Comparison of ENCODE assay signal across 20 cellular contexts in genomic region chr1:76068953-76069561, GRCh38. TPM values are rescaled to one million over a fixed set of nuclear protein-coding genes. Genes with fewer than 3 reads are reported as not detected.
DNase-seq lines count a peak whose midpoint lies in the region; ATAC-seq, FAIRE-seq and TF ChIP-seq lines count a peak whose summit lies in the region.
"Had no signal": no experiment of that assay in that cellular context is flagged by ENCODE, and none has a peak within 500 bp of the region (broad histone marks: within the 10 kb centered on the region; RNA-seq: fewer than 3 reads in every experiment).

No MANE protein-coding gene starts in this region.

- no peaks in the 10 kb centered on the region for H3K9me2 ChIP-seq in PC-3 (replicated peaks; ENCODE audit: low read length)

- H3K4me2 ChIP-seq in PC-3 (ENCODE audit: low read length) (peak overlapping the region; percentile 34), HepG2 (ENCODE audit: low read depth, low read length) (no peak overlapping the region)

- WGBS in HepG2 (ENCODE audit: low lambda C conversion rate), result 0% methylated on average over 3 of the region's 3 CpGs

- no peak for TF ChIP-seq CTCF in left ventricle myocardium inferior (IDR thresholded peaks at IDR 0.05; ENCODE audit: borderline replicate concordance)
- TF ChIP-seq CTCF in PC-3 (conservative IDR thresholded peaks at IDR 0.05; ENCODE audit: low read depth, low read length), result no peak
- TF ChIP-seq CTCF in left lung (IDR thresholded peaks at IDR 0.05), result no peak
- no peak for TF ChIP-seq CTCF in HepG2 (CRISPR knock-in tag; IDR thresholded peaks at IDR 0.05)

- no peak for TF ChIP-seq POLR2A in HepG2 (IDR thresholded peaks at IDR 0.05; ENCODE audit: insufficient read depth in 1 of 2, low read depth in 2 of 2, low read length in 2 of 2)

- no peak for FAIRE-seq in HepG2 (lab: Jason Lieb, UNC)

- no peaks in the 10 kb centered on the region for H3F3A ChIP-seq in PC-3 (ENCODE audit: low read length, unreplicated experiment)

- TF ChIP-seq RAD21 in HepG2 (CRISPR knock-in tag; IDR thresholded peaks at IDR 0.05), result no peak

- H2AFZ ChIP-seq in PC-3 (ENCODE audit: low read length), result no peak overlapping the region
- no peak overlapping the region for H2AFZ ChIP-seq in HepG2 (ENCODE audit: low read length)

- no peak for DNase-seq in left ventricle myocardium inferior
- no peak for DNase-seq in Right ventricle myocardium superior
- DNase-seq in PC-3, result peak; percentile 55
- DNase-seq in left lung, result no peak
- DNase-seq in HepG2 (ENCODE audit: low spot score), result no peak
- no peak for DNase-seq in activated effector memory CD4-positive, alpha-beta T cell treated with anti-CD3 and anti-CD28 coated beads, Interleukin-2, amount 50 U/mL, for 16 hours
- DNase-seq: activated CD4-positive, alpha-beta T cell treated with anti-CD3 and anti-CD28 coated beads, Interleukin-2, amount 50 U/mL, for 48 hours; activated T-cell treated with anti-CD3 and anti-CD28 coated beads, Interleukin-2, amount 50 U/mL, for 24 hours; body of pancreas; CD8-positive, alpha-beta T cell; natural killer cell; NCI-H187 treated with DMSO at 0.1 percent for 48 hours; psoas muscle; RPMI8226; stimulated activated naive B cell treated with anti-CD40 and anti-IgM and Interleukin-4, amounts not matched to agents 10 μg/mL and 1 μg/mL and 100 μg/mL, for 72 hours; upper lobe of right lung had no signal

- CTCF ChIA-PET in PC-3 (lab: Charles Lee), result no interaction called here
- CTCF ChIA-PET in HepG2 (lab: Yijun Ruan, JAX; ENCODE audit: low intra/inter-chr PET ratio, low total read pairs), result no interaction called here

- intact Hi-C loops in left ventricle myocardium inferior (cut with micrococcal nuclease), result no loop called here
- intact Hi-C loops in Right ventricle myocardium superior (cut with DNase I), result no loop called here
- intact Hi-C loops in PC-3 (cut with micrococcal nuclease), result no loop called here
- intact Hi-C loops in left lung (cut with DNase I), result no loop called here
- intact Hi-C loops in HepG2 (cut with micrococcal nuclease; ENCODE audit: unreplicated experiment), result no loop called here

- ATAC-seq in Right ventricle myocardium superior (ENCODE audit: poor library complexity) (no peak), PC-3 (peak; percentile 53; the same call in 1 of the 2 replicates), left lung (peak; percentile 14), HepG2 (no peak), GM21619 (IDR thresholded peaks at IDR 0.05; ENCODE audit: unreplicated experiment) (no peak), HG03139 (IDR thresholded peaks at IDR 0.05; ENCODE audit: unreplicated experiment) (no peak)
- ATAC-seq: body of pancreas; CD8-positive, alpha-beta T cell; gastroesophageal sphincter; natural killer cell; psoas muscle; stimulated activated naive B cell treated with anti-CD40 and anti-IgM and Interleukin-4, amounts not matched to agents 10 μg/mL and 1 μg/mL and 100 μg/mL, for 72 hours; upper lobe of right lung had no signal

- POLR2A ChIA-PET in PC-3 (lab: Charles Lee; ENCODE audit: unreplicated experiment) (no interaction called here), HepG2 (lab: Yijun Ruan, JAX) (no interaction called here)

- no peaks in the 10 kb centered on the region for H3K9me3 ChIP-seq in left ventricle myocardium inferior (replicated peaks)
- H3K9me3 ChIP-seq in PC-3 (ENCODE audit: low read length), result no peaks in the 10 kb centered on the region
- no peaks in the 10 kb centered on the region for H3K9me3 ChIP-seq in left lung
- no peaks in the 10 kb centered on the region for H3K9me3 ChIP-seq in HepG2 (ENCODE audit: low read length)
- H3K9me3 ChIP-seq: body of pancreas, gastroesophageal sphincter, psoas muscle, upper lobe of right lung had no signal

- H3K27ac ChIP-seq in left ventricle myocardium inferior (replicated peaks) (peak overlapping the region; percentile 64), PC-3 (ENCODE audit: low read length) (peak overlapping the region; percentile 24; the same call in 1 of the 2 replicates), left lung (peak overlapping the region in 1 of 2 donors; percentile 18), HepG2 (ENCODE audit: extremely low read length, insufficient read depth, low read length) (no peak overlapping the region)
- H3K27ac ChIP-seq: body of pancreas, coronary artery, psoas muscle, upper lobe of right lung had no signal

- H3K9ac ChIP-seq in PC-3 (ENCODE audit: low read length) (no peak overlapping the region), HepG2 (ENCODE audit: insufficient read depth, low read depth, low read length) (no peak overlapping the region)

- no peaks in the 10 kb centered on the region for H3K36me3 ChIP-seq in left ventricle myocardium inferior
- no peaks in the 10 kb centered on the region for H3K36me3 ChIP-seq in PC-3 (ENCODE audit: low read depth, low read length)
- H3K36me3 ChIP-seq in left lung, result no peaks in the 10 kb centered on the region
- no peaks in the 10 kb centered on the region for H3K36me3 ChIP-seq in HepG2 (replicated peaks in 1 of 2; ENCODE audit: control insufficient read depth in 1 of 2, insufficient read depth in 2 of 2, low read length in 2 of 2)
- H3K36me3 ChIP-seq: gastroesophageal sphincter, upper lobe of right lung had no signal

- TF ChIP-seq EP300 in HepG2 (IDR thresholded peaks at IDR 0.05; ENCODE audit: low read depth in 2 of 2, low read length in 2 of 2) (no peak), HepG2 (CRISPR knock-in tag; IDR thresholded peaks at IDR 0.05; ENCODE audit: borderline replicate concordance) (no peak)

- H4K20me1 ChIP-seq in PC-3 (ENCODE audit: low read length), result no peaks in the 10 kb centered on the region
- no peaks in the 10 kb centered on the region for H4K20me1 ChIP-seq in HepG2 (ENCODE audit: insufficient read depth, low read length)

- no peak overlapping the region for H3K4me3 ChIP-seq in left ventricle myocardium inferior
- H3K4me3 ChIP-seq in PC-3 (ENCODE audit: low read length), result no peak overlapping the region
- no peak overlapping the region for H3K4me3 ChIP-seq in left lung
- H3K4me3 ChIP-seq in HepG2 (replicated peaks in 1 of 3; ENCODE audit: insufficient read depth in 1 of 3, low read depth in 2 of 3, low read length in 3 of 3), result no peak overlapping the region
- H3K4me3 ChIP-seq: body of pancreas, coronary artery, gastroesophageal sphincter, psoas muscle, upper lobe of right lung had no signal

- in situ Hi-C loops in HepG2 (cut with HindIII; ENCODE audit: extremely low pct_ligation_motif_present, low pct_unique_long_range_greater_than_20kb), result no loop called here

- H3K27me3 ChIP-seq in left ventricle myocardium inferior (ENCODE audit: low read depth), result no peaks in the 10 kb centered on the region
- no peaks in the 10 kb centered on the region for H3K27me3 ChIP-seq in PC-3 (ENCODE audit: low read length)
- no peaks in the 10 kb centered on the region for H3K27me3 ChIP-seq in left lung
- peaks cover 0 to 12% of the 10 kb centered on the region in 2 experiments; a peak in 3 of 5 replicates for H3K27me3 ChIP-seq in HepG2 (ENCODE audit: control insufficient read depth in 1 of 2, insufficient read depth in 2 of 2, low read length in 2 of 2)
- H3K27me3 ChIP-seq: body of pancreas, gastroesophageal sphincter, upper lobe of right lung had no signal

- H3K79me2 ChIP-seq in PC-3 (ENCODE audit: low read length), result no peaks in the 10 kb centered on the region
- H3K79me2 ChIP-seq in HepG2 (ENCODE audit: insufficient read depth, low read length), result no peaks in the 10 kb centered on the region

- H3K4me1 ChIP-seq in left ventricle myocardium inferior (peaks cover 24% of the 10 kb centered on the region), PC-3 (ENCODE audit: insufficient read depth, low read length) (peaks cover 27% of the 10 kb centered on the region; the same call in 1 of the 2 replicates), left lung (no peaks in the 10 kb centered on the region), HepG2 (ENCODE audit: insufficient read depth, low read length) (no peaks in the 10 kb centered on the region)

- BruUV-seq in PC-3 (replicated peaks; lab: Mats Ljungman, UMichigan) (no TSS peak), HepG2 (replicated peaks; lab: Mats Ljungman, UMichigan) (no TSS peak)

TF ChIP-seq in HepG2, 621 proteins besides CTCF, POLR2A, EP300 and RAD21:
- TF ChIP-seq NR3C1 (CRISPR knock-in tag; IDR thresholded peaks at IDR 0.05) (no peak), PBX3 (CRISPR knock-in tag; IDR thresholded peaks at IDR 0.05; ENCODE audit: borderline replicate concordance) (no peak)

RNA-seq across cellular contexts. Expression of gene ST6GALNAC3, which starts 5.5 kb away (rescaled TPM):
- total RNA-seq in left ventricle myocardium inferior, result 4.5 TPM
- 4.5 TPM for total RNA-seq in Right ventricle myocardium superior
- not detected in 2 replicates for total RNA-seq in PC-3 (2014; rRNA removed)
- total RNA-seq in left lung, result 10 to 100 TPM in 1 of 2 donors, 1 to 10 TPM in 1; 3.4 to 17.1 TPM
- not detected in 2 replicates for total RNA-seq in HepG2 (2016; rRNA removed; fragmentation: Illumina TruSeq; extraction: Trizol)
- total RNA-seq in HepG2 (2016; cell fraction: cytosol; rRNA removed; fragmentation: Illumina TruSeq; extraction: Trizol; ENCODE audit: low read depth), result not detected in 2 replicates
- total RNA-seq in HepG2 (2016; cell fraction: insoluble cytoplasmic fraction; rRNA removed; fragmentation: Illumina TruSeq; extraction: Trizol), result not detected in 2 replicates
- not detected in 2 replicates for total RNA-seq in HepG2 (2016; cell fraction: membrane; rRNA removed; fragmentation: Illumina TruSeq; extraction: Trizol)
- not detected in 2 replicates for total RNA-seq in HepG2 (2016; cell fraction: nucleus; rRNA removed; fragmentation: Illumina TruSeq; extraction: Trizol)
- not detected in 2 replicates for polyA plus RNA-seq in HepG2 (2011; rRNA removed)
- polyA plus RNA-seq in HepG2 (2011; cell fraction: cytosol; rRNA removed), result not detected in 2 replicates
- not detected in 2 replicates for polyA plus RNA-seq in HepG2 (2011; cell fraction: nucleus; rRNA removed)
- not detected in 2 replicates for polyA plus RNA-seq in HepG2 (2012)
- polyA plus RNA-seq in HepG2 (2016; cell fraction: cytosol; fragmentation: Illumina TruSeq; extraction: Trizol; ENCODE audit: low read depth), result not detected in 2 replicates
- polyA plus RNA-seq in HepG2 (2016; cell fraction: insoluble cytoplasmic fraction; fragmentation: Illumina TruSeq; extraction: Trizol; ENCODE audit: low read depth), result not detected in 2 replicates
- not detected in 2 replicates for polyA plus RNA-seq in HepG2 (2016; cell fraction: membrane; fragmentation: Illumina TruSeq; extraction: Trizol; ENCODE audit: low read depth)
- polyA plus RNA-seq in HepG2 (2016; cell fraction: nucleus; fragmentation: Illumina TruSeq; extraction: Trizol; ENCODE audit: insufficient read depth, low read depth), result not detected in 2 replicates
- not detected in 2 replicates for polyA minus RNA-seq in HepG2 (2011; rRNA and poly(A)+ RNA removed; ENCODE audit: low replicate concordance)
- not detected in 2 replicates for polyA minus RNA-seq in HepG2 (2011; cell fraction: cytosol; rRNA and poly(A)+ RNA removed)
- not detected in 2 replicates for polyA minus RNA-seq in HepG2 (2011; cell fraction: nucleus; rRNA and poly(A)+ RNA removed)
- total RNA-seq: natural killer cell had no signal

Comparison
In these comparisons a context has a peak if more than half of its experiments do, and no peak if none do; other contexts are left out.
1. ATAC-seq: peak in PC-3 (single experiment) and left lung (single experiment); none in Right ventricle myocardium superior (single experiment), HepG2 (single experiment), GM21619 (single experiment) and HG03139 (single experiment).